ENCODE assay signal across 26 cellular contexts in genomic region chr10:71578069-71578468, GRCh38.
"Had no signal": no experiment of that assay in that cellular context is flagged by ENCODE, and none has a peak within 500 bp of the region (broad histone marks: within the 10 kb centered on the region; RNA-seq: fewer than 3 reads in every experiment).

No MANE protein-coding gene starts in this region.

- H3K4me1 ChIP-seq: SJSA1 had no signal

- H3K27ac ChIP-seq: SJSA1 had no signal

- H3K9me3 ChIP-seq: MG63, SJSA1 had no signal

- ATAC-seq: activated naive CD4-positive, alpha-beta T cell treated with anti-CD3 and anti-CD28 coated beads, Interleukin-2, amount 50 U/mL, for 72 hours; activated naive CD8-positive, alpha-beta T cell treated with anti-CD3 and anti-CD28 coated beads, Interleukin-2, amount 50 U/mL, for 24 hours; activated T-cell treated with anti-CD3 and anti-CD28 coated beads, Interleukin-2, amount 50 U/mL, for 4 hours; T-helper 17 cell had no signal

- FAIRE-seq: astrocyte, RCC 7860, TTC549 had no signal

- H3K36me3 ChIP-seq: MG63, SJSA1 had no signal

- H3K4me3 ChIP-seq: MG63, SJSA1 had no signal

- DNase-seq: activated B cell treated with CpG ODN at 0.5 μM for 24 hours; activated CD4-positive, alpha-beta memory T cell treated with anti-CD3 and anti-CD28 coated beads for 36 hours; activated CD4-positive, alpha-beta T cell treated with anti-CD3 and anti-CD28 coated beads for 1 hour; activated CD4-positive, alpha-beta T cell treated with anti-CD3 and anti-CD28 coated beads, Interleukin-2, amount 10 ng/mL, durations not matched to agents 7 days and 5 days; activated CD8-positive, alpha-beta memory T cell treated with anti-CD3 and anti-CD28 coated beads for 24 hours; activated effector memory CD4-positive, alpha-beta T cell treated with anti-CD3 and anti-CD28 coated beads, Interleukin-2, amount 50 U/mL, for 16 hours; activated naive CD4-positive, alpha-beta T cell treated with Interleukin-2 at 50 U/mL for 16 hours; activated naive CD8-positive, alpha-beta T cell treated with anti-CD3 and anti-CD28 coated beads, Interleukin-2, amount 50 U/mL, for 24 hours; activated T-cell treated with anti-CD3 and anti-CD28 coated beads, Interleukin-2, amount 50 U/mL, for 4 hours; amniotic stem cell; MG63; MV-4-11; NCI-H1092 treated with DMSO at 0.1 percent for 48 hours; NCI-H1417 treated with DMSO at 0.1 percent for 48 hours; NCI-H1694; NCI-H2029; NCI-H2107; NCI-H524; SHP77; T-helper 17 cell; T-helper 9 cell had no signal

- H3K27me3 ChIP-seq: MG63, SJSA1 had no signal
